Comparison of ENCODE assay signal across 2 cellular contexts in the genomic region with DNA sequence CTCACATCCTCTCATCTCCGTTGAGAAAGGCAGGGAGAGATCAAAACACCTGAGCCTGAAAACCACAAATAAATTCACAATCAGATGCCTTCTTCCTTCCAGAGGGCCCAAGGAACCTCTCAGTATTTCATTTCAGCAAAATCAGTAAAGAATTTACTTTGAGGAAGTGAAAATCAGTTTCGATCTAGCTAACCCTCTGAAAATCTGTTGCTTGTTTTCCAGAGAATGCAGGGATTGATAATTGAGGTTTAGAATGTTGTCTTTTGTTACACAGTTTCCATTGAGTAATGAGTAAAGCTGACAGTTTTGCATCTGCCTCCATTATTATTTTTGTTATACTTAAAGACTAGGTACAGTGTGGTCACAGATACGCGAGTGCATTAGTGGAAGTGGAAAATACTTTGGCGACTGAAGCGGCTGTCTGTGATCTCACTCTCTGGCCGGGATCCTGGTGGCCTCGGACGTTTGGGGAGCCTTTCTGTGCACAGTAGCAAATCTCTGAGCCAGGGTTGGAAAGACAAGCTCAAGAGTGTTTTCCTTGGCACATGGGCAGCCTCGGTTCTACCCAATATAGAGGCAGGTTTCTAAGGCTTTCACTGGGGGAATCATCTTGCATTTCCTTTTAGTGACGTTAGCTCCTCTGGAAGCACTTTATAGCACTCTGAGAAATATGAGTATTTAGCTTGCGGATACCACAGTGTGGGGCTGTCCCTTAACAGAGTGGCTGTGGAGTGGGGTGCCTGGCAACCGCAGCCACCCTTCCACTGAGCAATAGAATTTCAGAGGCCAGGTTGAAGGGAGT.
A peak's percentile ranks its signal among the peaks of the same experiment; 100 is the strongest.
TF ChIP-seq lines count a peak whose summit lies in the region.

No MANE protein-coding gene starts in this region.

TF ChIP-seq in GM12878, 131 proteins besides CTCF, POLR2A, EP300 and RAD21 (continued from another document and continues in another):
- TF ChIP-seq TAF1 (IDR thresholded peaks at IDR 0.05; ENCODE audit: borderline replicate concordance, low read depth, low read length) = no peak
- TF ChIP-seq SREBF1 (IDR thresholded peaks at IDR 0.05; ENCODE audit: low read length) = no peak
- TF ChIP-seq NR2C1 (IDR thresholded peaks at IDR 0.05) = no peak
- peak; percentile 68; the same call in 1 of the 2 replicates for TF ChIP-seq CHD2 (IDR thresholded peaks at IDR 0.05; ENCODE audit: borderline replicate concordance, low read depth, low read length)
- TF ChIP-seq JUND (IDR thresholded peaks at IDR 0.05; ENCODE audit: low read depth, low read length) = no peak
- no peak for TF ChIP-seq CHD4 (IDR thresholded peaks at IDR 0.05)
- TF ChIP-seq BHLHE40 (IDR thresholded peaks at IDR 0.05; ENCODE audit: borderline replicate concordance in 1 of 2, low read depth in 2 of 2, low read length in 1 of 2) = peak; percentile 39 to 51; a peak in 2 of 4 replicates
- TF ChIP-seq HDGF (IDR thresholded peaks at IDR 0.05) = no peak
- peak; percentile 40; the same call in 1 of the 2 replicates for TF ChIP-seq CREB1 (IDR thresholded peaks at IDR 0.05; ENCODE audit: low read depth)
- no peak for TF ChIP-seq E4F1 (IDR thresholded peaks at IDR 0.05; ENCODE audit: borderline replicate concordance, partially characterized antibody)
- peak; percentile 97 for TF ChIP-seq IKZF1 (conservative IDR thresholded peaks at IDR 0.05)
- no peak for TF ChIP-seq ZBTB40 (IDR thresholded peaks at IDR 0.05; ENCODE audit: borderline replicate concordance)
- TF ChIP-seq POU2F2 (IDR thresholded peaks at IDR 0.05; ENCODE audit: borderline replicate concordance, low read depth, low read length) = no peak
- TF ChIP-seq SRF (IDR thresholded peaks at IDR 0.05; ENCODE audit: low read depth in 2 of 2, low read length in 2 of 2) = no peak
- no peak for TF ChIP-seq KLF5 (IDR thresholded peaks at IDR 0.05; ENCODE audit: partially characterized antibody)
- no peak for TF ChIP-seq SUZ12 (IDR thresholded peaks at IDR 0.05; ENCODE audit: unreplicated experiment)
- TF ChIP-seq TBL1XR1 (IDR thresholded peaks at IDR 0.05; ENCODE audit: low read depth, low read length) = no peak; the same call in none of the 2 replicates
- no peak for TF ChIP-seq NFYA (IDR thresholded peaks at IDR 0.05; ENCODE audit: borderline replicate concordance, low read depth, low read length)
- no peak for TF ChIP-seq TCF3 (IDR thresholded peaks at IDR 0.05; ENCODE audit: borderline replicate concordance, insufficient read depth, low read depth, low read length)
- TF ChIP-seq POLR2AphosphoS2 (IDR thresholded peaks at IDR 0.05; ENCODE audit: low read depth, low read length) = no peak
- TF ChIP-seq, protein P1, sequence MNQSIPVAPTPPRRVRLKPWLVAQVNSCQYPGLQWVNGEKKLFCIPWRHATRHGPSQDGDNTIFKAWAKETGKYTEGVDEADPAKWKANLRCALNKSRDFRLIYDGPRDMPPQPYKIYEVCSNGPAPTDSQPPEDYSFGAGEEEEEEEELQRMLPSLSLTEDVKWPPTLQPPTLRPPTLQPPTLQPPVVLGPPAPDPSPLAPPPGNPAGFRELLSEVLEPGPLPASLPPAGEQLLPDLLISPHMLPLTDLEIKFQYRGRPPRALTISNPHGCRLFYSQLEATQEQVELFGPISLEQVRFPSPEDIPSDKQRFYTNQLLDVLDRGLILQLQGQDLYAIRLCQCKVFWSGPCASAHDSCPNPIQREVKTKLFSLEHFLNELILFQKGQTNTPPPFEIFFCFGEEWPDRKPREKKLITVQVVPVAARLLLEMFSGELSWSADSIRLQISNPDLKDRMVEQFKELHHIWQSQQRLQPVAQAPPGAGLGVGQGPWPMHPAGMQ (IDR thresholded peaks at IDR 0.05; ENCODE audit: borderline replicate concordance) = no peak

TF ChIP-seq in HEK293T, 16 proteins besides CTCF, POLR2A, EP300 and RAD21 (continued from another document):
- TF ChIP-seq FOXM1 (IDR thresholded peaks at IDR 0.05; ENCODE audit: borderline replicate concordance) = no peak
